ENCODE assay signal across 2 cellular contexts in genomic region chr9:6384732-6385131, GRCh38.
TF ChIP-seq lines count a peak whose summit lies in the region.

No MANE protein-coding gene starts in this region.

TF ChIP-seq in IMR-90, 13 proteins besides CTCF, POLR2A, EP300 and RAD21:
- no peak for TF ChIP-seq RCOR1 (IDR thresholded peaks at IDR 0.05; ENCODE audit: insufficient replicate concordance, low read length)
- TF ChIP-seq, protein P1, sequence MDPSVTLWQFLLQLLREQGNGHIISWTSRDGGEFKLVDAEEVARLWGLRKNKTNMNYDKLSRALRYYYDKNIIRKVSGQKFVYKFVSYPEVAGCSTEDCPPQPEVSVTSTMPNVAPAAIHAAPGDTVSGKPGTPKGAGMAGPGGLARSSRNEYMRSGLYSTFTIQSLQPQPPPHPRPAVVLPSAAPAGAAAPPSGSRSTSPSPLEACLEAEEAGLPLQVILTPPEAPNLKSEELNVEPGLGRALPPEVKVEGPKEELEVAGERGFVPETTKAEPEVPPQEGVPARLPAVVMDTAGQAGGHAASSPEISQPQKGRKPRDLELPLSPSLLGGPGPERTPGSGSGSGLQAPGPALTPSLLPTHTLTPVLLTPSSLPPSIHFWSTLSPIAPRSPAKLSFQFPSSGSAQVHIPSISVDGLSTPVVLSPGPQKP (IDR thresholded peaks at IDR 0.05; ENCODE audit: borderline replicate concordance, low read depth, low read length): no peak
- TF ChIP-seq MAFK (IDR thresholded peaks at IDR 0.05; ENCODE audit: low read depth, low read length): no peak
- TF ChIP-seq MAZ (IDR thresholded peaks at IDR 0.05; ENCODE audit: borderline replicate concordance, low read depth, low read length): no peak
- TF ChIP-seq FOS (IDR thresholded peaks at IDR 0.05; ENCODE audit: low read depth, low read length): no peak
- TF ChIP-seq CEBPB (IDR thresholded peaks at IDR 0.05; ENCODE audit: low read depth, low read length): no peak
- no peak for TF ChIP-seq CHD1 (IDR thresholded peaks at IDR 0.05; ENCODE audit: low read depth, low read length)
- TF ChIP-seq MXI1 (IDR thresholded peaks at IDR 0.05; ENCODE audit: borderline replicate concordance, low read depth, low read length): no peak
- TF ChIP-seq SMC3 (IDR thresholded peaks at IDR 0.05; ENCODE audit: low read depth, low read length): no peak

TF ChIP-seq in K562, 482 proteins besides CTCF, POLR2A, EP300 and RAD21:
- TF ChIP-seq HDAC8 (tag; IDR thresholded peaks at IDR 0.05) (no peak), THRA (IDR thresholded peaks at IDR 0.05) (no peak), ZBTB12 (CRISPR knock-in tag; IDR thresholded peaks at IDR 0.05) (no peak), EHMT2 (IDR thresholded peaks at IDR 0.05) (no peak), XRCC5 (IDR thresholded peaks at IDR 0.05; ENCODE audit: low read depth, low read length) (no peak), ZNF316 (IDR thresholded peaks at IDR 0.05) (no peak), RBM22 (IDR thresholded peaks at IDR 0.05; ENCODE audit: low read depth, low read length, poor library complexity, severe bottlenecking) (no peak), SMARCA4 (IDR thresholded peaks at IDR 0.05) (no peak), FOXK1 (CRISPR knock-in tag; IDR thresholded peaks at IDR 0.05; ENCODE audit: borderline replicate concordance) (no peak), EGR1 (conservative IDR thresholded peaks at IDR 0.05) (no peak), ESRRB (CRISPR knock-in tag; IDR thresholded peaks at IDR 0.05; ENCODE audit: borderline replicate concordance) (no peak), SIRT6 (IDR thresholded peaks at IDR 0.05; ENCODE audit: low read depth, low read length) (no peak)
- TF ChIP-seq, protein P2, sequence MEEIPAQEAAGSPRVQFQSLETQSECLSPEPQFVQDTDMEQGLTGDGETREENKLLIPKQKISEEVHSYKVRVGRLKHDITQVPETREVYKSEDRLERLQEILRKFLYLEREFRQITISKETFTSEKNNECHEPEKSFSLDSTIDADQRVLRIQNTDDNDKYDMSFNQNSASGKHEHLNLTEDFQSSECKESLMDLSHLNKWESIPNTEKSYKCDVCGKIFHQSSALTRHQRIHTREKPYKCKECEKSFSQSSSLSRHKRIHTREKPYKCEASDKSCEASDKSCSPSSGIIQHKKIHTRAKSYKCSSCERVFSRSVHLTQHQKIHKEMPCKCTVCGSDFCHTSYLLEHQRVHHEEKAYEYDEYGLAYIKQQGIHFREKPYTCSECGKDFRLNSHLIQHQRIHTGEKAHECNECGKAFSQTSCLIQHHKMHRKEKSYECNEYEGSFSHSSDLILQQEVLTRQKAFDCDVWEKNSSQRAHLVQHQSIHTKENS (CRISPR knock-in tag; IDR thresholded peaks at IDR 0.05): no peak
TF ChIP-seq in K562: peak in this region for 0.
